In the genomic region with DNA sequence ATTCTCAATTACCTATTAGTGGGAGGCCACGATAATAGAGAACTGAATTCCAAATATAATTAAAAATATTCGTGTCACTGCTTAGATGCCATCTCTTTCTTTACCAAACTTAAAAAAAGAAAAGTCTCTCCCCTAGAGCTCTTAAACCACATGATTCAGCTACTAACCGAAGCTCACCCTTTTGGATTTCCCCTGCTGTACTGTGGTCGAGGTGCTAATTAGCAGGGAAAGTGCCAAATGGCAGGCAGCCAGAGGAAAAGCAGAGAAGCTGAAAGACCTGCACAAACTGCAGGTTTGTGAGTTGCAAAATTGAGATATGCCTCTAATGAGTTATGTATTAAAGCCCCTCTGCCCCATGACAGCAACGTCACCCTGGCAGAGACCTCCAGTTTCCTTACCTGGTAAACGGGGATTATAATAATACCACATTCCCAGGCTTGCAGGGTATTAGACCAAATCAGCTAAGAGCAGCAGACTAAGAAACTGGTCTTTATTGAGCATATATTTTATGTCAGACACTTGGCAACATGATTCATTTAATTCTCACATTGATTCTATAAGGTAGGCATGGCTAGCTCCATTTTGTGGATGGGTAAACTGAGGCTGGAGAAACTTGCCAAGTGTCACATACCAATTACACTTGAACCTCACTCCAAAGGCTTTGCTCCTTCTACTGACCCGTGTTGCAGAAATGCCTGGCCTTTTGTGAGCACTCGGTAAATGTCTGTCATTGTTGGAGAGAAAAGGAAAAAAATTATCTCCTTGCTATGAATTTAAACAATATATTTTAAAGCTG, we compare ENCODE assay signal across 9 cellular contexts.
DNase-seq lines count a peak whose midpoint lies in the region; ATAC-seq and TF ChIP-seq lines count a peak whose summit lies in the region.
"Had no signal": no experiment of that assay in that cellular context is flagged by ENCODE, and none has a peak within 500 bp of the region (broad histone marks: within the 10 kb centered on the region; RNA-seq: fewer than 3 reads in every experiment).

No MANE protein-coding gene starts in this region.

- peaks cover 62 to 80% of the 10 kb centered on the region in 2 donors for H3K27me3 Mint-ChIP-seq in CD8-positive, alpha-beta memory T cell
- peaks cover 3% of the 10 kb centered on the region for H3K27me3 Mint-ChIP-seq in brain

- peaks cover 22 to 35% (median 23%) of the 10 kb centered on the region in 3 donors for H3K4me1 Mint-ChIP-seq in CD8-positive, alpha-beta memory T cell
- peaks cover 52% of the 10 kb centered on the region for H3K4me1 Mint-ChIP-seq in brain

- H3K27ac ChIP-seq in CD8-positive, alpha-beta memory T cell (ENCODE audit: low read depth, low read length) = no peak overlapping the region

- DNase-seq in CD8-positive, alpha-beta memory T cell = peak; percentile 53 to 87 (median 66)
- DNase-seq in HK-2 (ENCODE audit: unreplicated experiment) = peak; percentile 22
- peak; percentile 46 for DNase-seq in T-helper 22 cell (ENCODE audit: low read depth)
- peak; percentile 8 for DNase-seq in occipital lobe (lab: John Stamatoyannopoulos, UW)
- no peak for DNase-seq in NCI-H82 (lab: John Stamatoyannopoulos, UW)
- no peak for DNase-seq in DMS79 treated with DMSO at 0.1 percent for 48 hours (lab: John Stamatoyannopoulos, UW)

- POLR2A ChIA-PET in CD8-positive, alpha-beta memory T cell (lab: Charles Lee) = no interaction called here

- peak; percentile 64 for ATAC-seq in GM19468 (IDR thresholded peaks at IDR 0.05; ENCODE audit: extremely low read depth, unreplicated experiment)
- ATAC-seq: left colon had no signal

- peaks cover 0 to 3% (median 3%) of the 10 kb centered on the region in 5 donors for H3K9me3 Mint-ChIP-seq in CD8-positive, alpha-beta memory T cell
- H3K9me3 Mint-ChIP-seq in brain = peaks cover 0 to 12% (median 4%) of the 10 kb centered on the region in 5 experiments

- no peaks in the 10 kb centered on the region for H3K36me3 ChIP-seq in CD8-positive, alpha-beta memory T cell (ENCODE audit: insufficient read depth, low read length)

- no peak overlapping the region for H3K4me3 ChIP-seq in CD8-positive, alpha-beta memory T cell (ENCODE audit: low read length)

- H3K27ac Mint-ChIP-seq in CD8-positive, alpha-beta memory T cell = peak overlapping the region in 4 of 8 donors; percentile 43 to 87 (median 66)
- peak overlapping the region; percentile 61 to 96 (median 90) for H3K27ac Mint-ChIP-seq in brain

- H3K4me3 Mint-ChIP-seq in CD8-positive, alpha-beta memory T cell = peak overlapping the region in 6 of 7 donors; percentile 16 to 59 (median 46)
- peak overlapping the region in 2 of 5 experiments; percentile 15 to 30 for H3K4me3 Mint-ChIP-seq in brain

- TF ChIP-seq CTCF in brain (conservative IDR thresholded peaks at IDR 0.05) = no peak

- CTCF ChIA-PET in CD8-positive, alpha-beta memory T cell (lab: Charles Lee) = interaction anchor here (0.6 to 1.4 kb wide), 2 partner anchors 154 to 710 kb away, joined by 3 to 5 read pairs; no protein-coding TSS in a partner anchor

- H3K9me3 ChIP-seq in CD8-positive, alpha-beta memory T cell (ENCODE audit: low read length) = no peaks in the 10 kb centered on the region

- H3K4me1 ChIP-seq in CD8-positive, alpha-beta memory T cell (ENCODE audit: insufficient read depth, low read length) = peaks cover 18% of the 10 kb centered on the region

- peaks cover 21% of the 10 kb centered on the region for H3K27me3 ChIP-seq in CD8-positive, alpha-beta memory T cell (ENCODE audit: insufficient read depth, low read length, poor library complexity, severe bottlenecking)

- H3K36me3 Mint-ChIP-seq in CD8-positive, alpha-beta memory T cell = peaks cover 0 to 1% (median 0%) of the 10 kb centered on the region in 3 donors
- no peaks in the 10 kb centered on the region for H3K36me3 Mint-ChIP-seq in brain

Comparison
In these comparisons a context has a peak if more than half of its experiments do, and no peak if none do; other contexts are left out.
1. DNase-seq: peak in CD8-positive, alpha-beta memory T cell (5 of 5), HK-2 (single experiment), T-helper 22 cell (single experiment) and occipital lobe (single experiment); none in NCI-H82 (single experiment) and DMS79 treated with DMSO at 0.1 percent for 48 hours (single experiment).